Comparison of ENCODE assay signal across 1 cellular context in the genomic region with DNA sequence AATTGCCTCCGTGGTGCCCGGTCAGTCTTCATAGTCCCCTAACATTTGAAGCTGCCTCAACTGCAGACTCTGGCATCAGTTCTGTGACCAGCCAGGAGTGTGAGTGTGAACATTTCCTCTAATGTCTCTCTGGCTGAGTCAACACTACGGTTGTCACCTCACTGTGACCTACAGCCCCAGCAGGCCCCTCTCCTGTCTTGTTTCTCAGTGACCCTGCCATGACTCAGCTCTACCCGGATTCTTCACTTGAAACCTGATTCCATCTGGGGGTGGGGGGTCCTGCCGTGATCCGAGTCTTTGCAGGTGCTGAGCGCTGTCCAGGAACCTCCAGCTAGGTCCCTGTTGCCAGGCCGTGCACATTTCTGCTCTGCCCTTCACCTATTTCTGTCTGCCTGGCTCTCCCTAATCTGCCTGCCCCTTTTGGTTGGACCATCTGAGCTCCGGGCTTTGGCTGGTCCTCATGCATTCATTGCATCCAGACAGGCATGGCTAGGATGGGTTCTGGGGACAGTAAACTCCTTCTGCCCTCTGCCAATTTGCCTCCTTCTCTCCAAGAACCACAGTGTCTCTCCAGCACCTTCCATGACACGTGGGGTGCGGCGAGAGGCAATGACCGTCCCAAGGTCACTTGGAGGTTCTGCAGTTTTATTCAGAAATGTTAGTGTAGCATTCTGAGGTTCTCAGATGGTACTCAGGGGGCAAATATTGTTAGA.
TF ChIP-seq lines count a peak whose summit lies in the region.

No MANE protein-coding gene starts in this region.

TF ChIP-seq in HepG2, 621 proteins besides CTCF, POLR2A, EP300 and RAD21 (continued from another document and continues in another):
- TF ChIP-seq MAFK (conservative IDR thresholded peaks at IDR 0.05 in 1 of 2, IDR thresholded peaks at IDR 0.05 in 1 of 2; ENCODE audit: low read length in 2 of 2) (peak; percentile 57 to 73), ZNF615 (CRISPR knock-in tag; IDR thresholded peaks at IDR 0.05; ENCODE audit: borderline replicate concordance) (no peak), CHD2 (IDR thresholded peaks at IDR 0.05; ENCODE audit: low read depth, low read length) (no peak), ZNF644 (CRISPR knock-in tag; IDR thresholded peaks at IDR 0.05; ENCODE audit: low read depth) (0 out of 2 replicates have a peak, but pooled peaks have one; percentile 16), ZNF713 (CRISPR knock-in tag; IDR thresholded peaks at IDR 0.05) (no peak), NR3C1 (CRISPR knock-in tag; IDR thresholded peaks at IDR 0.05) (no peak), RORA (CRISPR knock-in tag; IDR thresholded peaks at IDR 0.05) (no peak), CHCHD3 (CRISPR knock-in tag; IDR thresholded peaks at IDR 0.05) (no peak), HES4 (CRISPR knock-in tag; IDR thresholded peaks at IDR 0.05; ENCODE audit: borderline replicate concordance) (no peak; the same call in 1 of the 2 replicates), ZFAT (CRISPR knock-in tag; conservative IDR thresholded peaks at IDR 0.05) (no peak), ZNF264 (CRISPR knock-in tag; IDR thresholded peaks at IDR 0.05) (no peak), HOXA3 (CRISPR knock-in tag; IDR thresholded peaks at IDR 0.05) (peak; percentile 13; the same call in 1 of the 2 replicates), SRF (IDR thresholded peaks at IDR 0.05; ENCODE audit: low read depth, low read length) (no peak), FLYWCH1 (CRISPR knock-in tag; IDR thresholded peaks at IDR 0.05) (no peak), ZBTB21 (CRISPR knock-in tag; IDR thresholded peaks at IDR 0.05) (no peak), FOSL1 (CRISPR knock-in tag; IDR thresholded peaks at IDR 0.05; ENCODE audit: borderline replicate concordance) (peak; percentile 71; the same call in 1 of the 2 replicates), ZNF235 (CRISPR knock-in tag; IDR thresholded peaks at IDR 0.05; ENCODE audit: borderline replicate concordance) (no peak), HOXA9 (CRISPR knock-in tag; IDR thresholded peaks at IDR 0.05; ENCODE audit: borderline replicate concordance) (0 out of 2 replicates have a peak, but pooled peaks have one; percentile 30), SIN3B (IDR thresholded peaks at IDR 0.05; ENCODE audit: low read length) (no peak), REXO4 (CRISPR knock-in tag; IDR thresholded peaks at IDR 0.05; ENCODE audit: borderline replicate concordance) (no peak), ISL2 (CRISPR knock-in tag; IDR thresholded peaks at IDR 0.05) (0 out of 2 replicates have a peak, but pooled peaks have one; percentile 29)
- TF ChIP-seq, protein P1, sequence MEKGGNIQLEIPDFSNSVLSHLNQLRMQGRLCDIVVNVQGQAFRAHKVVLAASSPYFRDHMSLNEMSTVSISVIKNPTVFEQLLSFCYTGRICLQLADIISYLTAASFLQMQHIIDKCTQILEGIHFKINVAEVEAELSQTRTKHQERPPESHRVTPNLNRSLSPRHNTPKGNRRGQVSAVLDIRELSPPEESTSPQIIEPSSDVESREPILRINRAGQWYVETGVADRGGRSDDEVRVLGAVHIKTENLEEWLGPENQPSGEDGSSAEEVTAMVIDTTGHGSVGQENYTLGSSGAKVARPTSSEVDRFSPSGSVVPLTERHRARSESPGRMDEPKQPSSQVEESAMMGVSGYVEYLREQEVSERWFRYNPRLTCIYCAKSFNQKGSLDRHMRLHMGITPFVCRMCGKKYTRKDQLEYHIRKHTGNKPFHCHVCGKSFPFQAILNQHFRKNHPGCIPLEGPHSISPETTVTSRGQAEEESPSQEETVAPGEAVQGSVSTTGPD (CRISPR knock-in tag; IDR thresholded peaks at IDR 0.05): no peak
- TF ChIP-seq, protein P2, sequence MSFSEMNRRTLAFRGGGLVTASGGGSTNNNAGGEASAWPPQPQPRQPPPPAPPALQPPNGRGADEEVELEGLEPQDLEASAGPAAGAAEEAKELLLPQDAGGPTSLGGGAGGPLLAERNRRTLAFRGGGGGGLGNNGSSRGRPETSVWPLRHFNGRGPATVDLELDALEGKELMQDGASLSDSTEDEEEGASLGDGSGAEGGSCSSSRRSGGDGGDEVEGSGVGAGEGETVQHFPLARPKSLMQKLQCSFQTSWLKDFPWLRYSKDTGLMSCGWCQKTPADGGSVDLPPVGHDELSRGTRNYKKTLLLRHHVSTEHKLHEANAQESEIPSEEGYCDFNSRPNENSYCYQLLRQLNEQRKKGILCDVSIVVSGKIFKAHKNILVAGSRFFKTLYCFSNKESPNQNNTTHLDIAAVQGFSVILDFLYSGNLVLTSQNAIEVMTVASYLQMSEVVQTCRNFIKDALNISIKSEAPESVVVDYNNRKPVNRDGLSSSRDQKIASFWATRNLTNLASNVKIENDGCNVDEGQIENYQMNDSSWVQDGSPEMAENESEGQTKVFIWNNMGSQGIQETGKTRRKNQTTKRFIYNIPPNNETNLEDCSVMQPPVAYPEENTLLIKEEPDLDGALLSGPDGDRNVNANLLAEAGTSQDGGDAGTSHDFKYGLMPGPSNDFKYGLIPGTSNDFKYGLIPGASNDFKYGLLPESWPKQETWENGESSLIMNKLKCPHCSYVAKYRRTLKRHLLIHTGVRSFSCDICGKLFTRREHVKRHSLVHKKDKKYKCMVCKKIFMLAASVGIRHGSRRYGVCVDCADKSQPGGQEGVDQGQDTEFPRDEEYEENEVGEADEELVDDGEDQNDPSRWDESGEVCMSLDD (CRISPR knock-in tag; IDR thresholded peaks at IDR 0.05; ENCODE audit: borderline replicate concordance): no peak
- TF ChIP-seq, protein P3, sequence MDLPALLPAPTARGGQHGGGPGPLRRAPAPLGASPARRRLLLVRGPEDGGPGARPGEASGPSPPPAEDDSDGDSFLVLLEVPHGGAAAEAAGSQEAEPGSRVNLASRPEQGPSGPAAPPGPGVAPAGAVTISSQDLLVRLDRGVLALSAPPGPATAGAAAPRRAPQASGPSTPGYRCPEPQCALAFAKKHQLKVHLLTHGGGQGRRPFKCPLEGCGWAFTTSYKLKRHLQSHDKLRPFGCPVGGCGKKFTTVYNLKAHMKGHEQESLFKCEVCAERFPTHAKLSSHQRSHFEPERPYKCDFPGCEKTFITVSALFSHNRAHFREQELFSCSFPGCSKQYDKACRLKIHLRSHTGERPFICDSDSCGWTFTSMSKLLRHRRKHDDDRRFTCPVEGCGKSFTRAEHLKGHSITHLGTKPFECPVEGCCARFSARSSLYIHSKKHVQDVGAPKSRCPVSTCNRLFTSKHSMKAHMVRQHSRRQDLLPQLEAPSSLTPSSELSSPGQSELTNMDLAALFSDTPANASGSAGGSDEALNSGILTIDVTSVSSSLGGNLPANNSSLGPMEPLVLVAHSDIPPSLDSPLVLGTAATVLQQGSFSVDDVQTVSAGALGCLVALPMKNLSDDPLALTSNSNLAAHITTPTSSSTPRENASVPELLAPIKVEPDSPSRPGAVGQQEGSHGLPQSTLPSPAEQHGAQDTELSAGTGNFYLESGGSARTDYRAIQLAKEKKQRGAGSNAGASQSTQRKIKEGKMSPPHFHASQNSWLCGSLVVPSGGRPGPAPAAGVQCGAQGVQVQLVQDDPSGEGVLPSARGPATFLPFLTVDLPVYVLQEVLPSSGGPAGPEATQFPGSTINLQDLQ (CRISPR knock-in tag; IDR thresholded peaks at IDR 0.05): no peak
- TF ChIP-seq, protein P4, sequence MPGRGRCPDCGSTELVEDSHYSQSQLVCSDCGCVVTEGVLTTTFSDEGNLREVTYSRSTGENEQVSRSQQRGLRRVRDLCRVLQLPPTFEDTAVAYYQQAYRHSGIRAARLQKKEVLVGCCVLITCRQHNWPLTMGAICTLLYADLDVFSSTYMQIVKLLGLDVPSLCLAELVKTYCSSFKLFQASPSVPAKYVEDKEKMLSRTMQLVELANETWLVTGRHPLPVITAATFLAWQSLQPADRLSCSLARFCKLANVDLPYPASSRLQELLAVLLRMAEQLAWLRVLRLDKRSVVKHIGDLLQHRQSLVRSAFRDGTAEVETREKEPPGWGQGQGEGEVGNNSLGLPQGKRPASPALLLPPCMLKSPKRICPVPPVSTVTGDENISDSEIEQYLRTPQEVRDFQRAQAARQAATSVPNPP (CRISPR knock-in tag; IDR thresholded peaks at IDR 0.05): no peak
- TF ChIP-seq, protein P5, sequence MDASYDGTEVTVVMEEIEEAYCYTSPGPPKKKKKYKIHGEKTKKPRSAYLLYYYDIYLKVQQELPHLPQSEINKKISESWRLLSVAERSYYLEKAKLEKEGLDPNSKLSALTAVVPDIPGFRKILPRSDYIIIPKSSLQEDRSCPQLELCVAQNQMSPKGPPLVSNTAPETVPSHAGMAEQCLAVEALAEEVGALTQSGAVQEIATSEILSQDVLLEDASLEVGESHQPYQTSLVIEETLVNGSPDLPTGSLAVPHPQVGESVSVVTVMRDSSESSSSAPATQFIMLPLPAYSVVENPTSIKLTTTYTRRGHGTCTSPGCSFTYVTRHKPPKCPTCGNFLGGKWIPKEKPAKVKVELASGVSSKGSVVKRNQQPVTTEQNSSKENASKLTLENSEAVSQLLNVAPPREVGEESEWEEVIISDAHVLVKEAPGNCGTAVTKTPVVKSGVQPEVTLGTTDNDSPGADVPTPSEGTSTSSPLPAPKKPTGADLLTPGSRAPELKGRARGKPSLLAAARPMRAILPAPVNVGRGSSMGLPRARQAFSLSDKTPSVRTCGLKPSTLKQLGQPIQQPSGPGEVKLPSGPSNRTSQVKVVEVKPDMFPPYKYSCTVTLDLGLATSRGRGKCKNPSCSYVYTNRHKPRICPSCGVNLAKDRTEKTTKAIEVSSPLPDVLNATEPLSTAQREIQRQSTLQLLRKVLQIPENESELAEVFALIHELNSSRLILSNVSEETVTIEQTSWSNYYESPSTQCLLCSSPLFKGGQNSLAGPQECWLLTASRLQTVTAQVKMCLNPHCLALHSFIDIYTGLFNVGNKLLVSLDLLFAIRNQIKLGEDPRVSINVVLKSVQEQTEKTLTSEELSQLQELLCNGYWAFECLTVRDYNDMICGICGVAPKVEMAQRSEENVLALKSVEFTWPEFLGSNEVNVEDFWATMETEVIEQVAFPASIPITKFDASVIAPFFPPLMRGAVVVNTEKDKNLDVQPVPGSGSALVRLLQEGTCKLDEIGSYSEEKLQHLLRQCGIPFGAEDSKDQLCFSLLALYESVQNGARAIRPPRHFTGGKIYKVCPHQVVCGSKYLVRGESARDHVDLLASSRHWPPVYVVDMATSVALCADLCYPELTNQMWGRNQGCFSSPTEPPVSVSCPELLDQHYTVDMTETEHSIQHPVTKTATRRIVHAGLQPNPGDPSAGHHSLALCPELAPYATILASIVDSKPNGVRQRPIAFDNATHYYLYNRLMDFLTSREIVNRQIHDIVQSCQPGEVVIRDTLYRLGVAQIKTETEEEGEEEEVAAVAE (CRISPR knock-in tag; IDR thresholded peaks at IDR 0.05; ENCODE audit: borderline replicate concordance): 0 out of 2 replicates have a peak, but pooled peaks have one; percentile 4
- TF ChIP-seq, protein P6, sequence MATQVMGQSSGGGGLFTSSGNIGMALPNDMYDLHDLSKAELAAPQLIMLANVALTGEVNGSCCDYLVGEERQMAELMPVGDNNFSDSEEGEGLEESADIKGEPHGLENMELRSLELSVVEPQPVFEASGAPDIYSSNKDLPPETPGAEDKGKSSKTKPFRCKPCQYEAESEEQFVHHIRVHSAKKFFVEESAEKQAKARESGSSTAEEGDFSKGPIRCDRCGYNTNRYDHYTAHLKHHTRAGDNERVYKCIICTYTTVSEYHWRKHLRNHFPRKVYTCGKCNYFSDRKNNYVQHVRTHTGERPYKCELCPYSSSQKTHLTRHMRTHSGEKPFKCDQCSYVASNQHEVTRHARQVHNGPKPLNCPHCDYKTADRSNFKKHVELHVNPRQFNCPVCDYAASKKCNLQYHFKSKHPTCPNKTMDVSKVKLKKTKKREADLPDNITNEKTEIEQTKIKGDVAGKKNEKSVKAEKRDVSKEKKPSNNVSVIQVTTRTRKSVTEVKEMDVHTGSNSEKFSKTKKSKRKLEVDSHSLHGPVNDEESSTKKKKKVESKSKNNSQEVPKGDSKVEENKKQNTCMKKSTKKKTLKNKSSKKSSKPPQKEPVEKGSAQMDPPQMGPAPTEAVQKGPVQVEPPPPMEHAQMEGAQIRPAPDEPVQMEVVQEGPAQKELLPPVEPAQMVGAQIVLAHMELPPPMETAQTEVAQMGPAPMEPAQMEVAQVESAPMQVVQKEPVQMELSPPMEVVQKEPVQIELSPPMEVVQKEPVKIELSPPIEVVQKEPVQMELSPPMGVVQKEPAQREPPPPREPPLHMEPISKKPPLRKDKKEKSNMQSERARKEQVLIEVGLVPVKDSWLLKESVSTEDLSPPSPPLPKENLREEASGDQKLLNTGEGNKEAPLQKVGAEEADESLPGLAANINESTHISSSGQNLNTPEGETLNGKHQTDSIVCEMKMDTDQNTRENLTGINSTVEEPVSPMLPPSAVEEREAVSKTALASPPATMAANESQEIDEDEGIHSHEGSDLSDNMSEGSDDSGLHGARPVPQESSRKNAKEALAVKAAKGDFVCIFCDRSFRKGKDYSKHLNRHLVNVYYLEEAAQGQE (IDR thresholded peaks at IDR 0.05; ENCODE audit: borderline replicate concordance in 1 of 2, low read depth in 1 of 2, low read length in 2 of 2): peak in 1 of 2 experiments; percentile 63; a peak in 3 of 4 replicates
- TF ChIP-seq, protein P7, sequence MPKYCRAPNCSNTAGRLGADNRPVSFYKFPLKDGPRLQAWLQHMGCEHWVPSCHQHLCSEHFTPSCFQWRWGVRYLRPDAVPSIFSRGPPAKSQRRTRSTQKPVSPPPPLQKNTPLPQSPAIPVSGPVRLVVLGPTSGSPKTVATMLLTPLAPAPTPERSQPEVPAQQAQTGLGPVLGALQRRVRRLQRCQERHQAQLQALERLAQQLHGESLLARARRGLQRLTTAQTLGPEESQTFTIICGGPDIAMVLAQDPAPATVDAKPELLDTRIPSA (CRISPR knock-in tag; IDR thresholded peaks at IDR 0.05; ENCODE audit: borderline replicate concordance): no peak
- TF ChIP-seq, protein P8, sequence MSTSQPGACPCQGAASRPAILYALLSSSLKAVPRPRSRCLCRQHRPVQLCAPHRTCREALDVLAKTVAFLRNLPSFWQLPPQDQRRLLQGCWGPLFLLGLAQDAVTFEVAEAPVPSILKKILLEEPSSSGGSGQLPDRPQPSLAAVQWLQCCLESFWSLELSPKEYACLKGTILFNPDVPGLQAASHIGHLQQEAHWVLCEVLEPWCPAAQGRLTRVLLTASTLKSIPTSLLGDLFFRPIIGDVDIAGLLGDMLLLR (CRISPR knock-in tag; IDR thresholded peaks at IDR 0.05): no peak
- TF ChIP-seq, protein P9, sequence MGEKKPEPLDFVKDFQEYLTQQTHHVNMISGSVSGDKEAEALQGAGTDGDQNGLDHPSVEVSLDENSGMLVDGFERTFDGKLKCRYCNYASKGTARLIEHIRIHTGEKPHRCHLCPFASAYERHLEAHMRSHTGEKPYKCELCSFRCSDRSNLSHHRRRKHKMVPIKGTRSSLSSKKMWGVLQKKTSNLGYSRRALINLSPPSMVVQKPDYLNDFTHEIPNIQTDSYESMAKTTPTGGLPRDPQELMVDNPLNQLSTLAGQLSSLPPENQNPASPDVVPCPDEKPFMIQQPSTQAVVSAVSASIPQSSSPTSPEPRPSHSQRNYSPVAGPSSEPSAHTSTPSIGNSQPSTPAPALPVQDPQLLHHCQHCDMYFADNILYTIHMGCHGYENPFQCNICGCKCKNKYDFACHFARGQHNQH (CRISPR knock-in tag; IDR thresholded peaks at IDR 0.05): 0 out of 2 replicates have a peak, but pooled peaks have one; percentile 38
